In the genomic region with DNA sequence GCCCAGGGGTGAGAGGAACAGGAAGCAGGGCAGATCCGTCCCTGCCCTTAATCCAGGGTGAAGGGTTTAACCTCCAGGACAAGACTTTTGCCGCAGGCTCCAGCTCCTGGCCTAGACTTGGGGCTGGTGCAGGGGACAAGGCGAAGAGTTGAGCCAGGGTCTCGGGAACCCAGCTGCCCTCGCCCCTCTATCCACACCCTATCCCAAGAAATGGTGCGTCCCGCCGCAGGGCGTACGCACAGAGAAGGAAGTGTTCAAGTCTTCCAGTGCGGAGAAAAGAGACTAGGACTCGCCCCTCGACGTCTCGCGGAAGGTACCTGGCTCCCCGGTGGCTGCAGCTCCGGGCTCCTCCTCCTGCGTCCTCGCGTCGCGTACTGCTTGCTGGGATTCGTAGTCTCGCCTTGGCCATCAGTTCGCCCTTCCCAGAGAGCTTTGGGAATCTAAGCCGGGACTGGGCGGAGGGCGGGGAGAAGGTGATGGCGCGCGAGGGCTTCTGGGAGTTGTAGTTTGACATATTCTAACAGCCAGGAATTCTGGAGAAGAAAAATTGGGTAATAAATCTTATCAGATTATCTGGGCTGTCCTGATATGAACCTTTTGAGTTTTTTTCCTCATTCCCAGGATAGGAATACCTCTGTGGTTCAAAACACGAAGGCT, we compare ENCODE assay signal across 8 cellular contexts. TPM values are rescaled to one million over a fixed set of nuclear protein-coding genes. Genes with fewer than 3 reads are reported as not detected.
A peak's percentile ranks its signal among the peaks of the same experiment; 100 is the strongest.
DNase-seq lines count a peak whose midpoint lies in the region; ATAC-seq and TF ChIP-seq lines count a peak whose summit lies in the region.

A gene with protein sequence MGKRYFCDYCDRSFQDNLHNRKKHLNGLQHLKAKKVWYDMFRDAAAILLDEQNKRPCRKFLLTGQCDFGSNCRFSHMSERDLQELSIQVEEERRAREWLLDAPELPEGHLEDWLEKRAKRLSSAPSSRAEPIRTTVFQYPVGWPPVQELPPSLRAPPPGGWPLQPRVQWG (minus strand): TSS at position 376 of the 657 bp plus-strand sequence. CDS start 18,463 bp downstream, outside the sequence.

- intact Hi-C loops in head of caudate nucleus (cut with DNase I), result no loop called here

- no peaks in the 10 kb centered on the region for H3K9me3 Mint-ChIP-seq in osteocyte (ENCODE audit: unreplicated experiment)

- peak within 1 kb of the TSS; percentile 87 for H3K4me3 ChIP-seq in thymus (ENCODE audit: low read length)

- H3K27ac ChIP-seq in thymus (ENCODE audit: low read depth), result peak within 1 kb of the TSS; percentile 77

- no peaks in the 10 kb centered on the region for H3K9me3 ChIP-seq in thymus (ENCODE audit: control insufficient read depth)

- no peaks in the 10 kb centered on the region for H3K27me3 Mint-ChIP-seq in osteocyte (ENCODE audit: unreplicated experiment)

- peaks cover 16% of the 10 kb centered on the region for H3K36me3 ChIP-seq in thymus (ENCODE audit: control insufficient read depth, insufficient read depth)

- WGBS in thymus, result under 1% methylated on average over 33 of the region's 33 CpGs

- DNase-seq in GM10266 (ENCODE audit: extremely low spot score) (peak; percentile 94), NCI-H1417 (lab: John Stamatoyannopoulos, UW) (peak; percentile 87 to 97 (median 90)), SW 1271 (lab: John Stamatoyannopoulos, UW) (peak; percentile 82 to 95), head of caudate nucleus (peak; percentile 87 to 99 (median 96)), osteocyte (ENCODE audit: extremely low spot score, unreplicated experiment) (peak; percentile 96)
- DNase-seq in activated naive CD8-positive, alpha-beta T cell treated with anti-CD3 and anti-CD28 coated beads, Interleukin-2, amount 50 U/mL, for 16 hours (ENCODE audit: low read depth, low spot score), result peak; percentile 86

- H3K27me3 ChIP-seq in thymus (ENCODE audit: control insufficient read depth, insufficient read depth), result no peaks in the 10 kb centered on the region

- H3K4me1 ChIP-seq in thymus (ENCODE audit: control insufficient read depth, insufficient read depth, low read length), result peaks cover 11% of the 10 kb centered on the region

- ATAC-seq in HG02678 (IDR thresholded peaks at IDR 0.05; ENCODE audit: unreplicated experiment), result peak; percentile 94

- TF ChIP-seq CTCF in GM10266 (IDR thresholded peaks at IDR 0.05; ENCODE audit: control insufficient read depth, insufficient read depth, low read depth, missing control alignments) (no peak), osteocyte (IDR thresholded peaks at IDR 0.05) (no peak)

- H3K27ac Mint-ChIP-seq in osteocyte (ENCODE audit: unreplicated experiment), result peak within 1 kb of the TSS; percentile 96

- H3K4me1 Mint-ChIP-seq in osteocyte (ENCODE audit: unreplicated experiment), result peaks cover 27% of the 10 kb centered on the region

- peak within 1 kb of the TSS; percentile 97 for H3K4me3 Mint-ChIP-seq in osteocyte (ENCODE audit: unreplicated experiment)

- H3K36me3 Mint-ChIP-seq in osteocyte (ENCODE audit: unreplicated experiment), result peaks cover 11% of the 10 kb centered on the region

RNA-seq across cellular contexts. Expression of the gene that starts here (rescaled TPM):
- 22.7 and 25.0 TPM in 2 replicates for total RNA-seq in osteocyte
- 21.8 TPM for polyA plus RNA-seq in thymus

Comparison
In these comparisons a context has a peak if more than half of its experiments do, and no peak if none do; other contexts are left out.
1. Peak in every context shown above with its lines: DNase-seq, ATAC-seq, H3K4me3 ChIP-seq and H3K27ac ChIP-seq.